Comparison of ENCODE assay signal across 1 cellular context in genomic region chr7:120256719-120257118, GRCh38.
TF ChIP-seq lines count a peak whose summit lies in the region.

No MANE protein-coding gene starts in this region.

TF ChIP-seq in WTC11, 78 proteins besides CTCF, POLR2A, EP300 and RAD21 (continued from another document):
- TF ChIP-seq, protein P1, sequence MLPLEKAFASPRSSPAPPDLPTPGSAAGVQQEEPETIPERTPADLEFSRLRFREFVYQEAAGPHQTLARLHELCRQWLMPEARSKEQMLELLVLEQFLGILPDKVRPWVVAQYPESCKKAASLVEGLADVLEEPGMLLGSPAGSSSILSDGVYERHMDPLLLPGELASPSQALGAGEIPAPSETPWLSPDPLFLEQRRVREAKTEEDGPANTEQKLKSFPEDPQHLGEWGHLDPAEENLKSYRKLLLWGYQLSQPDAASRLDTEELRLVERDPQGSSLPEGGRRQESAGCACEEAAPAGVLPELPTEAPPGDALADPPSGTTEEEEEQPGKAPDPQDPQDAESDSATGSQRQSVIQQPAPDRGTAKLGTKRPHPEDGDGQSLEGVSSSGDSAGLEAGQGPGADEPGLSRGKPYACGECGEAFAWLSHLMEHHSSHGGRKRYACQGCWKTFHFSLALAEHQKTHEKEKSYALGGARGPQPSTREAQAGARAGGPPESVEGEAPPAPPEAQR (CRISPR knock-in tag; IDR thresholded peaks at IDR 0.05), result 0 out of 2 replicates have a peak, but pooled peaks have one; percentile 28
